ENCODE assay signal across 31 cellular contexts in genomic region chr4:151257704-151258103, GRCh38. TPM values are rescaled to one million over a fixed set of nuclear protein-coding genes. Genes with fewer than 3 reads are reported as not detected.
"Had no signal": no experiment of that assay in that cellular context is flagged by ENCODE, and none has a peak within 500 bp of the region (broad histone marks: within the 10 kb centered on the region; RNA-seq: fewer than 3 reads in every experiment).

No MANE protein-coding gene starts in this region.

- H3K9me3 Mint-ChIP-seq: activated B cell treated with CpG ODN at 0.5 μM for 24 hours; activated CD4-positive, alpha-beta memory T cell treated with anti-CD3 and anti-CD28 coated beads, Interleukin-2, amount 10 ng/mL, durations not matched to agents 7 days and 5 days; activated CD4-positive, alpha-beta T cell treated with anti-CD3 and anti-CD28 coated beads, Interleukin-2, amount 10 ng/mL, durations not matched to agents 24 days and 14 days; activated naive CD4-positive, alpha-beta T cell treated with anti-CD3 and anti-CD28 coated beads, Interleukin-2, amount 10 ng/mL, durations not matched to agents 7 days and 5 days; activated naive CD8-positive, alpha-beta T cell treated with anti-CD3 and anti-CD28 coated beads for 36 hours; activated T-helper 2 cell treated with anti-CD3 and anti-CD28 coated beads, Interferon-gamma antibody, Interleukin-2, Interleukin-4, amounts not matched to agents 10 μg/mL and 5 μg/mL and 100 μg/mL, durations not matched to agents 14 hours and 24 hours and 36 hours had no signal

- H3K9me3 ChIP-seq: MG63, Peyer's patch had no signal

- H3K27ac ChIP-seq: brain microvascular endothelial cell, cardiac muscle cell, KMS-11, Peyer's patch had no signal

- H3K27me3 ChIP-seq: brain microvascular endothelial cell, cardiac muscle cell, MG63, Peyer's patch had no signal

- H3K36me3 Mint-ChIP-seq: activated naive CD4-positive, alpha-beta T cell treated with anti-CD3 and anti-CD28 coated beads, Interleukin-2, amount 10 ng/mL, durations not matched to agents 7 days and 5 days; activated naive CD8-positive, alpha-beta T cell treated with anti-CD3 and anti-CD28 coated beads for 36 hours had no signal

- H3K4me1 Mint-ChIP-seq: activated B cell treated with CpG ODN at 0.5 μM for 24 hours; activated CD4-positive, alpha-beta memory T cell treated with anti-CD3 and anti-CD28 coated beads, Interleukin-2, amount 10 ng/mL, durations not matched to agents 7 days and 5 days; activated CD4-positive, alpha-beta T cell treated with anti-CD3 and anti-CD28 coated beads, Interleukin-2, amount 10 ng/mL, durations not matched to agents 24 days and 14 days; activated naive CD4-positive, alpha-beta T cell treated with anti-CD3 and anti-CD28 coated beads, Interleukin-2, amount 10 ng/mL, durations not matched to agents 7 days and 5 days; activated naive CD8-positive, alpha-beta T cell treated with anti-CD3 and anti-CD28 coated beads for 36 hours; T-helper 17 cell had no signal

- H3K27me3 Mint-ChIP-seq: activated CD4-positive, alpha-beta T cell treated with anti-CD3 and anti-CD28 coated beads, Interleukin-2, amount 10 ng/mL, durations not matched to agents 24 days and 14 days had no signal

- DNase-seq: activated B cell treated with CpG ODN at 0.5 μM for 24 hours; activated CD4-positive, alpha-beta memory T cell treated with anti-CD3 and anti-CD28 coated beads, Interleukin-2, amount 10 ng/mL, durations not matched to agents 7 days and 5 days; activated CD4-positive, alpha-beta T cell treated with anti-CD3 and anti-CD28 coated beads for 1 hour; activated CD4-positive, alpha-beta T cell treated with anti-CD3 and anti-CD28 coated beads, Interleukin-2, amount 10 ng/mL, durations not matched to agents 24 days and 14 days; activated gamma-delta T cell treated with Interleukin-2 at 50 U/mL for 16 hours; activated naive CD4-positive, alpha-beta T cell treated with anti-CD3 and anti-CD28 coated beads, Interleukin-2, amount 10 ng/mL, durations not matched to agents 7 days and 5 days; activated naive CD8-positive, alpha-beta T cell treated with anti-CD3 and anti-CD28 coated beads for 36 hours; activated T-cell treated with anti-CD3 and anti-CD28 coated beads for 4 hours; activated T-cell treated with anti-CD3 and anti-CD28 coated beads, Interleukin-2, amount 50 U/mL, for 48 hours; brain microvascular endothelial cell; MG63; MV-4-11; NCI-H1092 treated with DMSO at 0.1 percent for 48 hours; NCI-H1417 treated with DMSO at 0.1 percent for 48 hours; NCI-H1694; NCI-H2029; NCI-H2107; NCI-H2171 treated with DMSO at 0.1 percent for 48 hours; NCI-H226; NCI-H510A; NCI-H526 treated with DMSO at 0.1 percent for 48 hours; NCI-H82; NK-92 treated with Interleukin-12 subunit alpha and Interleukin-12 subunit beta, amount 100 ng/mL, for 24 hours; Peyer's patch; SIG-M5; T-helper 17 cell; T-helper 9 cell had no signal

- H3K4me1 ChIP-seq: Peyer's patch had no signal

- H3K27ac Mint-ChIP-seq: activated B cell treated with CpG ODN at 0.5 μM for 24 hours; activated CD4-positive, alpha-beta memory T cell treated with anti-CD3 and anti-CD28 coated beads, Interleukin-2, amount 10 ng/mL, durations not matched to agents 7 days and 5 days; activated CD4-positive, alpha-beta T cell treated with anti-CD3 and anti-CD28 coated beads, Interleukin-2, amount 10 ng/mL, durations not matched to agents 24 days and 14 days; activated naive CD4-positive, alpha-beta T cell treated with anti-CD3 and anti-CD28 coated beads, Interleukin-2, amount 10 ng/mL, durations not matched to agents 7 days and 5 days; activated naive CD8-positive, alpha-beta T cell treated with anti-CD3 and anti-CD28 coated beads for 36 hours; activated T-helper 2 cell treated with anti-CD3 and anti-CD28 coated beads, Interferon-gamma antibody, Interleukin-2, Interleukin-4, amounts not matched to agents 10 μg/mL and 5 μg/mL and 100 μg/mL, durations not matched to agents 14 hours and 24 hours and 36 hours; T-helper 17 cell had no signal

- H3K36me3 ChIP-seq: brain microvascular endothelial cell, cardiac muscle cell, MG63, Peyer's patch had no signal

- ATAC-seq: T-helper 17 cell had no signal

- H3K4me3 ChIP-seq: cardiac muscle cell, MG63, Peyer's patch had no signal

- H3K4me3 Mint-ChIP-seq: activated B cell treated with CpG ODN at 0.5 μM for 24 hours; activated CD4-positive, alpha-beta memory T cell treated with anti-CD3 and anti-CD28 coated beads, Interleukin-2, amount 10 ng/mL, durations not matched to agents 7 days and 5 days; activated CD4-positive, alpha-beta T cell treated with anti-CD3 and anti-CD28 coated beads, Interleukin-2, amount 10 ng/mL, durations not matched to agents 24 days and 14 days; activated naive CD4-positive, alpha-beta T cell treated with anti-CD3 and anti-CD28 coated beads, Interleukin-2, amount 10 ng/mL, durations not matched to agents 7 days and 5 days; activated naive CD8-positive, alpha-beta T cell treated with anti-CD3 and anti-CD28 coated beads for 36 hours; T-helper 17 cell had no signal

RNA-seq across cellular contexts. Expression of gene PRSS48, which starts 19.3 kb away (rescaled TPM):
- total RNA-seq: activated B cell treated with CpG ODN at 0.5 μM for 24 hours; activated CD4-positive, alpha-beta memory T cell treated with anti-CD3 and anti-CD28 coated beads, Interleukin-2, amount 10 ng/mL, durations not matched to agents 7 days and 5 days; activated CD4-positive, alpha-beta T cell treated with anti-CD3 and anti-CD28 coated beads, Interleukin-2, amount 10 ng/mL, durations not matched to agents 24 days and 14 days; activated CD8-positive, alpha-beta memory T cell treated with anti-CD3 and anti-CD28 coated beads for 36 hours; activated naive CD8-positive, alpha-beta T cell treated with anti-CD3 and anti-CD28 coated beads for 36 hours; activated T-helper 2 cell treated with anti-CD3 and anti-CD28 coated beads, Interferon-gamma antibody, Interleukin-2, Interleukin-4, amounts not matched to agents 10 μg/mL and 5 μg/mL and 100 μg/mL, durations not matched to agents 14 hours and 24 hours and 36 hours; cardiac muscle cell; Peyer's patch; T-helper 17 cell had no signal
